ENCODE assay signal across 16 cellular contexts in genomic region chr13:84894749-84895148, GRCh38.
A peak's percentile ranks its signal among the peaks of the same experiment; 100 is the strongest.
DNase-seq lines count a peak whose midpoint lies in the region; ATAC-seq and TF ChIP-seq lines count a peak whose summit lies in the region.
"Had no signal": no experiment of that assay in that cellular context is flagged by ENCODE, and none has a peak within 500 bp of the region (broad histone marks: within the 10 kb centered on the region; RNA-seq: fewer than 3 reads in every experiment).

No MANE protein-coding gene starts in this region.

- H2AFZ ChIP-seq in mesenchymal stem cell (ENCODE audit: low read depth, low read length), result no peak overlapping the region
- H2AFZ ChIP-seq: PC-9 had no signal

- no peak overlapping the region for H2AK5ac ChIP-seq in mesenchymal stem cell (ENCODE audit: low read length, severe bottlenecking)

- no peak overlapping the region for H3K14ac ChIP-seq in mesenchymal stem cell (ENCODE audit: low read length in 2 of 2)

- H3K27me3 ChIP-seq in mesenchymal stem cell (ENCODE audit: control insufficient read depth in 1 of 2, insufficient read depth in 1 of 2, low read length in 2 of 2) (peaks cover 0 to 3% of the 10 kb centered on the region in 2 experiments), left ventricle myocardium inferior (ENCODE audit: low read depth) (no peaks in the 10 kb centered on the region)
- H3K27me3 ChIP-seq: BLaER1 treated with 17β-estradiol and CSF1 and Interleukin-3, amounts not matched to agents 10 nM and 100 nM; SJSA1 had no signal

- no peak overlapping the region for H3K27ac Mint-ChIP-seq in stimulated activated naive CD8-positive, alpha-beta T cell treated with anti-CD3 and anti-CD28 coated beads, Interleukin-15, amount 100 ng/mL, for 72 hours
- no peak overlapping the region for H3K27ac Mint-ChIP-seq in WTC11

- peak overlapping the region; percentile 15 for H4K91ac ChIP-seq in mesenchymal stem cell (ENCODE audit: low read length)

- H3K9ac ChIP-seq in mesenchymal stem cell (ENCODE audit: low read length), result no peak overlapping the region
- H3K9ac ChIP-seq: BLaER1 treated with 17β-estradiol and CSF1 and Interleukin-3, amounts not matched to agents 10 nM and 100 nM had no signal

- no peak overlapping the region for H3K4me2 ChIP-seq in mesenchymal stem cell (ENCODE audit: low read length, poor library complexity, severe bottlenecking)
- H3K4me2 ChIP-seq: PC-9 had no signal

- 93% methylated on average over 16 of the region's 23 CpGs for WGBS in mesenchymal stem cell

- CTCF ChIA-PET in WTC11 (lab: Charles Lee), result interaction anchor here (0.8 to 1.7 kb wide), 5 partner anchors 45 to 933 kb away, joined by 3 to 11 read pairs (median 4); partner anchors contain the start of gene SLITRK6

- TF ChIP-seq CTCF in WTC11 (IDR thresholded peaks at IDR 0.05) (no peak), coronary artery (IDR thresholded peaks at IDR 0.05) (no peak), left ventricle myocardium inferior (IDR thresholded peaks at IDR 0.05; ENCODE audit: borderline replicate concordance) (no peak)

- no peaks in the 10 kb centered on the region for H3K27me3 Mint-ChIP-seq in stimulated activated naive CD8-positive, alpha-beta T cell treated with anti-CD3 and anti-CD28 coated beads, Interleukin-15, amount 100 ng/mL, for 72 hours
- no peaks in the 10 kb centered on the region for H3K27me3 Mint-ChIP-seq in WTC11 (ENCODE audit: low read depth)

- no peak overlapping the region for H2BK120ac ChIP-seq in mesenchymal stem cell (ENCODE audit: low read depth, low read length)

- intact Hi-C loops in left ventricle myocardium inferior (cut with micrococcal nuclease), result loop anchor here (5.0 kb wide), 1 partner anchor 913 kb away; no protein-coding TSS in a partner anchor

- POLR2A ChIA-PET in WTC11 (lab: Charles Lee), result no interaction called here

- no peak overlapping the region for H2BK15ac ChIP-seq in mesenchymal stem cell (ENCODE audit: low read depth, poor library complexity, severe bottlenecking)

- H2BK12ac ChIP-seq in mesenchymal stem cell (ENCODE audit: low read length in 2 of 2), result no peak overlapping the region

- H3K9me3 Mint-ChIP-seq in stimulated activated naive CD8-positive, alpha-beta T cell treated with anti-CD3 and anti-CD28 coated beads, Interleukin-15, amount 100 ng/mL, for 72 hours, result no peaks in the 10 kb centered on the region
- peaks cover 21% of the 10 kb centered on the region for H3K9me3 Mint-ChIP-seq in WTC11

- H3K4me1 Mint-ChIP-seq in stimulated activated naive CD8-positive, alpha-beta T cell treated with anti-CD3 and anti-CD28 coated beads, Interleukin-15, amount 100 ng/mL, for 72 hours, result no peaks in the 10 kb centered on the region
- H3K4me1 Mint-ChIP-seq in WTC11, result no peaks in the 10 kb centered on the region

- no peak overlapping the region for H2BK5ac ChIP-seq in mesenchymal stem cell (ENCODE audit: low read depth, low read length, poor library complexity, severe bottlenecking)

- H3K4me1 ChIP-seq in mesenchymal stem cell (ENCODE audit: control insufficient read depth, insufficient read depth, low read depth, low read length) (no peaks in the 10 kb centered on the region), left ventricle myocardium inferior (no peaks in the 10 kb centered on the region)
- H3K4me1 ChIP-seq: SJSA1 had no signal

- no peak for DNase-seq in stimulated activated naive CD8-positive, alpha-beta T cell treated with anti-CD3 and anti-CD28 coated beads, Interleukin-15, amount 100 ng/mL, for 72 hours
- DNase-seq in stimulated activated naive CD8-positive, alpha-beta T cell treated with anti-CD3 and anti-CD28 coated beads, Interleukin-15, Interleukin-2, amounts not matched to agents 100 U/mL and 50 U/mL, for 24 hours, result no peak
- DNase-seq in WTC11 (ENCODE audit: low spot score), result peak; percentile 39
- DNase-seq in mesenchymal stem cell, result no peak
- no peak for DNase-seq in coronary artery (ENCODE audit: low spot score)
- no peak for DNase-seq in SW 1271 (lab: John Stamatoyannopoulos, UW)
- no peak for DNase-seq in left ventricle myocardium inferior
- DNase-seq: GDM1, MV-4-11, NCI-H1417, NCI-H2029 treated with DMSO at 0.1 percent for 48 hours, NCI-H774, PC-9 had no signal

- H3K27ac ChIP-seq in mesenchymal stem cell (ENCODE audit: low read length, poor library complexity, severe bottlenecking) (no peak overlapping the region), coronary artery (no peak overlapping the region), left ventricle myocardium inferior (replicated peaks) (no peak overlapping the region)
- H3K27ac ChIP-seq: BLaER1 treated with 17β-estradiol and CSF1 and Interleukin-3, amounts not matched to agents 10 nM and 100 nM; PC-9; SJSA1 had no signal

- H3K23ac ChIP-seq in mesenchymal stem cell (ENCODE audit: low read length in 2 of 2), result no peak overlapping the region

- no peak overlapping the region for H3K4me3 ChIP-seq in mesenchymal stem cell (ENCODE audit: insufficient read depth in 1 of 2, low read depth in 1 of 2, low read length in 2 of 2)
- H3K4me3 ChIP-seq in coronary artery, result no peak overlapping the region
- no peak overlapping the region for H3K4me3 ChIP-seq in left ventricle myocardium inferior
- H3K4me3 ChIP-seq: BLaER1 treated with 17β-estradiol and CSF1 and Interleukin-3, amounts not matched to agents 10 nM and 100 nM; PC-9; SJSA1 had no signal

- ATAC-seq in stimulated activated naive CD8-positive, alpha-beta T cell treated with anti-CD3 and anti-CD28 coated beads, Interleukin-15, amount 100 ng/mL, for 72 hours, result peak; percentile 49
- no peak for ATAC-seq in stimulated activated naive CD8-positive, alpha-beta T cell treated with anti-CD3 and anti-CD28 coated beads, Interleukin-15, Interleukin-2, amounts not matched to agents 100 U/mL and 50 U/mL, for 24 hours
- ATAC-seq in WTC11, result peak; percentile 89
- no peak for ATAC-seq in GM19395 (IDR thresholded peaks at IDR 0.05; ENCODE audit: unreplicated experiment)

- H3K79me1 ChIP-seq in mesenchymal stem cell (replicated peaks; ENCODE audit: low read length, poor library complexity, severe bottlenecking), result no peaks in the 10 kb centered on the region

- H3K4ac ChIP-seq in mesenchymal stem cell (ENCODE audit: low read depth in 1 of 2, low read length in 2 of 2), result no peak overlapping the region

- peaks cover 3% of the 10 kb centered on the region for H3K36me3 Mint-ChIP-seq in WTC11

- no peaks in the 10 kb centered on the region for H3K9me3 ChIP-seq in mesenchymal stem cell (ENCODE audit: control insufficient read depth, low read length)
- no peaks in the 10 kb centered on the region for H3K9me3 ChIP-seq in left ventricle myocardium inferior (replicated peaks)
- H3K9me3 ChIP-seq: SJSA1 had no signal

- no peak overlapping the region for H4K8ac ChIP-seq in mesenchymal stem cell (ENCODE audit: low read length)

- no peak overlapping the region for H3K4me3 Mint-ChIP-seq in stimulated activated naive CD8-positive, alpha-beta T cell treated with anti-CD3 and anti-CD28 coated beads, Interleukin-15, amount 100 ng/mL, for 72 hours
- no peak overlapping the region for H3K4me3 Mint-ChIP-seq in WTC11

- H3K36me3 ChIP-seq in mesenchymal stem cell (ENCODE audit: control insufficient read depth in 1 of 2, insufficient read depth in 2 of 2, low read depth in 1 of 2, low read length in 2 of 2) (no peaks in the 10 kb centered on the region), left ventricle myocardium inferior (no peaks in the 10 kb centered on the region)
- H3K36me3 ChIP-seq: BLaER1 treated with 17β-estradiol and CSF1 and Interleukin-3, amounts not matched to agents 10 nM and 100 nM; SJSA1 had no signal

- H3K18ac ChIP-seq in mesenchymal stem cell (ENCODE audit: low read depth in 1 of 2, low read length in 2 of 2), result no peak overlapping the region

TF ChIP-seq in WTC11, 78 proteins besides CTCF, POLR2A, EP300 and RAD21:
- no peak for TF ChIP-seq STAT6 (CRISPR knock-in tag; conservative IDR thresholded peaks at IDR 0.05; ENCODE audit: low read depth)
- no peak for TF ChIP-seq EMX1 (CRISPR knock-in tag; IDR thresholded peaks at IDR 0.05)

Comparison
In these comparisons a context has a peak if more than half of its experiments do, and no peak if none do; other contexts are left out.
1. ATAC-seq: peak in stimulated activated naive CD8-positive, alpha-beta T cell treated with anti-CD3 and anti-CD28 coated beads, Interleukin-15, amount 100 ng/mL, for 72 hours (single experiment) and WTC11 (single experiment); none in stimulated activated naive CD8-positive, alpha-beta T cell treated with anti-CD3 and anti-CD28 coated beads, Interleukin-15, Interleukin-2, amounts not matched to agents 100 U/mL and 50 U/mL, for 24 hours (single experiment) and GM19395 (single experiment).